ENCODE assay signal across 22 cellular contexts in genomic region chr11:120386774-120387371, GRCh38. TPM values are rescaled to one million over a fixed set of nuclear protein-coding genes. Genes with fewer than 3 reads are reported as not detected.
DNase-seq lines count a peak whose midpoint lies in the region; ATAC-seq, FAIRE-seq and TF ChIP-seq lines count a peak whose summit lies in the region.
"Had no signal": no experiment of that assay in that cellular context is flagged by ENCODE, and none has a peak within 500 bp of the region (broad histone marks: within the 10 kb centered on the region; RNA-seq: fewer than 3 reads in every experiment).

No MANE protein-coding gene starts in this region.

- H3K27ac Mint-ChIP-seq in astrocyte (ENCODE audit: unreplicated experiment), result no peak overlapping the region
- H3K27ac Mint-ChIP-seq: CD8-positive, alpha-beta T cell; IgD-negative memory B cell had no signal

- H3K9ac ChIP-seq in SK-N-SH (no peak overlapping the region), astrocyte (ENCODE audit: low read length) (no peak overlapping the region), smooth muscle cell (ENCODE audit: low read depth) (peak overlapping the region; percentile 70)

- POLR2A ChIA-PET in SK-N-SH (lab: Yijun Ruan, JAX), result no interaction called here

- H2AFZ ChIP-seq in SK-N-SH (ENCODE audit: low read depth) (no peak overlapping the region), astrocyte (ENCODE audit: low read depth, low read length) (no peak overlapping the region), smooth muscle cell (ENCODE audit: low read depth) (no peak overlapping the region)

- H4K20me1 ChIP-seq in SK-N-SH (ENCODE audit: insufficient read depth) (peaks cover 87% of the 10 kb centered on the region), astrocyte (ENCODE audit: insufficient read depth, low read length) (peaks cover 63% of the 10 kb centered on the region), smooth muscle cell (ENCODE audit: low read depth) (peaks cover 29% of the 10 kb centered on the region)

- no peaks in the 10 kb centered on the region for H3K9me2 ChIP-seq in SK-N-SH

- no peak for ATAC-seq in SK-N-SH treated with all-trans-retinoic acid at 6 μM for 48 hours
- ATAC-seq: CD8-positive, alpha-beta T cell had no signal

- H3K4me1 ChIP-seq in SK-N-SH (ENCODE audit: control insufficient read depth in 1 of 2, insufficient read depth in 2 of 2, low read depth in 1 of 2, low read length in 1 of 2) (peaks cover 20 to 38% of the 10 kb centered on the region in 2 experiments), astrocyte (ENCODE audit: insufficient read depth, low read length) (peaks cover 9% of the 10 kb centered on the region), smooth muscle cell (ENCODE audit: low read depth) (peaks cover 51% of the 10 kb centered on the region)

- TF ChIP-seq RAD21 in SK-N-SH (IDR thresholded peaks at IDR 0.05; ENCODE audit: low read length), result no peak

- no peak for DNase-seq in SK-N-SH
- DNase-seq in astrocyte (ENCODE audit: low read depth), result no peak
- DNase-seq in smooth muscle cell (lab: John Stamatoyannopoulos, UW; ENCODE audit: unreplicated experiment), result no peak
- DNase-seq in cerebellum (ENCODE audit: low spot score), result no peak
- no peak for DNase-seq in SKM-1 (lab: John Stamatoyannopoulos, UW; ENCODE audit: unreplicated experiment)
- no peak for DNase-seq in GM19240 (ENCODE audit: insufficient read length, low spot score)
- DNase-seq: CD8-positive, alpha-beta T cell; DMS153; GOT3; Karpas-422; MV-4-11; NCI-H1105 treated with DMSO at 0.1 percent for 48 hours; NCI-H2029 treated with DMSO at 0.1 percent for 48 hours; NCI-H345; NCI-H526; OCI-M1; Right ventricle myocardium superior had no signal

- H3K9me3 ChIP-seq in SK-N-SH (no peaks in the 10 kb centered on the region), astrocyte (ENCODE audit: insufficient read depth, low read depth, low read length) (no peaks in the 10 kb centered on the region), smooth muscle cell (replicated peaks; ENCODE audit: low read depth) (no peaks in the 10 kb centered on the region)

- FAIRE-seq in astrocyte (lab: Jason Lieb, UNC), result peak; percentile 34
- FAIRE-seq in islet of Langerhans (lab: Jason Lieb, UNC), result peak; percentile 33
- FAIRE-seq: GM18507 had no signal

- CTCF ChIA-PET in SK-N-SH (lab: Yijun Ruan, JAX), result interaction anchor here (1.8 to 2.1 kb wide), 2 partner anchors 45 to 51 kb away, joined by 6 to 11 read pairs; partner anchors contain the start of gene ARHGEF12

- H3K36me3 ChIP-seq in SK-N-SH (replicated peaks in 1 of 2; ENCODE audit: control insufficient read depth in 1 of 2, insufficient read depth in 2 of 2, low read length in 1 of 2) (no peaks in the 10 kb centered on the region), astrocyte (ENCODE audit: insufficient read depth, low read length) (no peaks in the 10 kb centered on the region), smooth muscle cell (ENCODE audit: low read depth) (no peaks in the 10 kb centered on the region)

- peaks cover 46% of the 10 kb centered on the region for H3K4me1 Mint-ChIP-seq in astrocyte (ENCODE audit: low read depth, unreplicated experiment)

- H3K4me3 Mint-ChIP-seq in astrocyte (ENCODE audit: unreplicated experiment), result no peak overlapping the region
- H3K4me3 Mint-ChIP-seq: CD8-positive, alpha-beta T cell; IgD-negative memory B cell had no signal

- H3K79me2 ChIP-seq in SK-N-SH (ENCODE audit: insufficient read depth) (peaks cover 100% of the 10 kb centered on the region), astrocyte (ENCODE audit: insufficient read depth, low read length) (peaks cover 98% of the 10 kb centered on the region), smooth muscle cell (ENCODE audit: low read depth) (peaks cover 93% of the 10 kb centered on the region)

- H3K4me2 ChIP-seq in SK-N-SH, result no peak overlapping the region
- H3K4me2 ChIP-seq in astrocyte (ENCODE audit: low read length), result no peak overlapping the region
- H3K4me2 ChIP-seq in smooth muscle cell, result peak overlapping the region; percentile 81

- WGBS in SK-N-SH (ENCODE audit: low lambda C conversion rate), result 77% methylated on average over 2 of the region's 2 CpGs
- WGBS in smooth muscle cell (ENCODE audit: low lambda C conversion rate), result 77% methylated on average over 2 of the region's 2 CpGs

- peaks cover 2% of the 10 kb centered on the region for H3K9me3 Mint-ChIP-seq in astrocyte (ENCODE audit: unreplicated experiment)

- peaks cover 8% of the 10 kb centered on the region for H3K36me3 Mint-ChIP-seq in astrocyte (ENCODE audit: low read depth, unreplicated experiment)
- H3K36me3 Mint-ChIP-seq: CD8-positive, alpha-beta T cell had no signal

- peaks cover 8% of the 10 kb centered on the region for H3F3A ChIP-seq in SK-N-SH (replicated peaks; ENCODE audit: insufficient read depth)
- H3F3A ChIP-seq in smooth muscle cell (ENCODE audit: low read depth), result peaks cover 16% of the 10 kb centered on the region

- H3K4me3 ChIP-seq in SK-N-SH (ENCODE audit: low read depth in 2 of 2, low read length in 1 of 2) (no peak overlapping the region), astrocyte (ENCODE audit: insufficient read depth, low read depth, low read length) (no peak overlapping the region), smooth muscle cell (peak overlapping the region; percentile 40)

- H3K27me3 ChIP-seq in SK-N-SH (ENCODE audit: insufficient read depth) (no peaks in the 10 kb centered on the region), astrocyte (ENCODE audit: insufficient read depth, low read length) (no peaks in the 10 kb centered on the region), smooth muscle cell (ENCODE audit: low read depth) (no peaks in the 10 kb centered on the region)

- H3K27me3 Mint-ChIP-seq in astrocyte (ENCODE audit: low read depth, unreplicated experiment), result no peaks in the 10 kb centered on the region
- H3K27me3 Mint-ChIP-seq: IgD-negative memory B cell had no signal

- no peak overlapping the region; a peak in 1 of 4 replicates for H3K27ac ChIP-seq in SK-N-SH (ENCODE audit: low read depth in 2 of 2, low read length in 1 of 2)
- H3K27ac ChIP-seq in astrocyte (ENCODE audit: low read depth, low read length), result no peak overlapping the region
- H3K27ac ChIP-seq in smooth muscle cell (ENCODE audit: low read depth), result peak overlapping the region; percentile 88
- H3K27ac ChIP-seq: 22Rv1 had no signal

- TF ChIP-seq EP300 in SK-N-SH (IDR thresholded peaks at IDR 0.05; ENCODE audit: borderline replicate concordance in 1 of 2, low read depth in 1 of 2, low read length in 1 of 2), result no peak

- TF ChIP-seq CTCF in SK-N-SH (IDR thresholded peaks at IDR 0.05), result no peak
- TF ChIP-seq CTCF in astrocyte (IDR thresholded peaks at IDR 0.05; ENCODE audit: insufficient read depth, low read depth, low read length), result no peak
- TF ChIP-seq CTCF in smooth muscle cell (IDR thresholded peaks at IDR 0.05; ENCODE audit: borderline replicate concordance, insufficient read depth, poor library complexity, severe bottlenecking), result no peak

TF ChIP-seq in SK-N-SH treated with all-trans-retinoic acid at 6 μM for 48 hours, 23 proteins besides CTCF, POLR2A, EP300 and RAD21:
- TF ChIP-seq ISL1 (CRISPR knock-in tag; IDR thresholded peaks at IDR 0.05), result peak; percentile 73
- TF ChIP-seq ZNF8 (CRISPR knock-in tag; IDR thresholded peaks at IDR 0.05), result no peak
- TF ChIP-seq POU6F1 (CRISPR knock-in tag; IDR thresholded peaks at IDR 0.05; ENCODE audit: borderline replicate concordance, low read depth), result no peak

TF ChIP-seq in SK-N-SH, 30 proteins besides CTCF, POLR2A, EP300 and RAD21:
- TF ChIP-seq RXRA (IDR thresholded peaks at IDR 0.05; ENCODE audit: borderline replicate concordance, low read depth), result no peak
- TF ChIP-seq GABPA (IDR thresholded peaks at IDR 0.05; ENCODE audit: low read depth), result no peak
- no peak for TF ChIP-seq TEAD4 (IDR thresholded peaks at IDR 0.05; ENCODE audit: borderline replicate concordance, insufficient read depth)
- TF ChIP-seq MAX (IDR thresholded peaks at IDR 0.05; ENCODE audit: low read depth), result no peak
- no peak for TF ChIP-seq FOSL2 (IDR thresholded peaks at IDR 0.05; ENCODE audit: borderline replicate concordance, low read depth)

RNA-seq across cellular contexts. Expression of gene ARHGEF12, which starts 50.7 kb away (rescaled TPM):
- polyA plus RNA-seq in SK-N-SH (2012; rRNA removed), result 12.3 and 15.9 TPM in 2 replicates
- polyA plus RNA-seq in SK-N-SH (2012; cell fraction: cytosol; rRNA removed), result 20.8 and 21.6 TPM in 2 replicates
- 12.4 and 23.6 TPM in 2 replicates for polyA plus RNA-seq in SK-N-SH (2012; cell fraction: nucleus; rRNA removed)
- total RNA-seq in astrocyte, result 78.0 and 83.1 TPM in 2 replicates
- 89.4 and 108 TPM in 2 replicates for total RNA-seq in smooth muscle cell
- polyA plus RNA-seq in smooth muscle cell, result 24.6 and 29.2 TPM in 2 replicates
- 212 TPM for total RNA-seq in cerebellum
